In the genomic region with DNA sequence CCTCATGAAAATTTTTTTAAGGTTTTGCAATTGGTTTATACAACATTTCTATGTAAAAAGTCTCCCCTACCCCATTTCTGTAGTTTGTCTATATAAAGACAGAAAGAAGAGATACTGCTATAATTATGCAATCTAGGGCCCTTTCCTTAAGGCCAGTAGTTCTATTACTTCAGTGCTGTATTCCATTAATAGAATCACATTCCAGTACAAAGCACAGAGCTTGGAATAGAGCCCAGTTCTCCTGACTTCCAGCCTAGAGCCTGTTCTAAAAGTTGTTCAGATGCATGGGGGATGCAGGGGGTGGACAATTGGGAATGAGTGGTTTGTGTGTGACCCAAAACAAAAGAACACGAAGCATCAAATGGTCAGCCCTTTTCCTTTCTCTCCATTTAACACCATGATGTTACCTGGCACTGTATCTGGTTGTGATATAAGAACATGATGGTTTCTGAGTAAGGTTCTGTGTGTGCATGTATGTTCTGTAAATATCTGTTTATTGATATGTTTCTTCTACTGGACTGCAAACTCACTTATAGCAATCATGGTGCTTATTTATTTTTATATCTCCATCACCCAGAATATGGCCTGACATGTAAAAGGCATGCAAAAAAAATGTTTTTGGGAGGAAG, we compare ENCODE assay signal across 2 cellular contexts.
TF ChIP-seq lines count a peak whose summit lies in the region.

No MANE protein-coding gene starts in this region.

TF ChIP-seq in liver, 16 proteins besides CTCF, POLR2A, EP300 and RAD21:
- no peak for TF ChIP-seq HNF4G (IDR thresholded peaks at IDR 0.05)
- TF ChIP-seq, protein P1, sequence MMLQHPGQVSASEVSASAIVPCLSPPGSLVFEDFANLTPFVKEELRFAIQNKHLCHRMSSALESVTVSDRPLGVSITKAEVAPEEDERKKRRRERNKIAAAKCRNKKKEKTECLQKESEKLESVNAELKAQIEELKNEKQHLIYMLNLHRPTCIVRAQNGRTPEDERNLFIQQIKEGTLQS (IDR thresholded peaks at IDR 0.05), result no peak
- TF ChIP-seq, protein P2, sequence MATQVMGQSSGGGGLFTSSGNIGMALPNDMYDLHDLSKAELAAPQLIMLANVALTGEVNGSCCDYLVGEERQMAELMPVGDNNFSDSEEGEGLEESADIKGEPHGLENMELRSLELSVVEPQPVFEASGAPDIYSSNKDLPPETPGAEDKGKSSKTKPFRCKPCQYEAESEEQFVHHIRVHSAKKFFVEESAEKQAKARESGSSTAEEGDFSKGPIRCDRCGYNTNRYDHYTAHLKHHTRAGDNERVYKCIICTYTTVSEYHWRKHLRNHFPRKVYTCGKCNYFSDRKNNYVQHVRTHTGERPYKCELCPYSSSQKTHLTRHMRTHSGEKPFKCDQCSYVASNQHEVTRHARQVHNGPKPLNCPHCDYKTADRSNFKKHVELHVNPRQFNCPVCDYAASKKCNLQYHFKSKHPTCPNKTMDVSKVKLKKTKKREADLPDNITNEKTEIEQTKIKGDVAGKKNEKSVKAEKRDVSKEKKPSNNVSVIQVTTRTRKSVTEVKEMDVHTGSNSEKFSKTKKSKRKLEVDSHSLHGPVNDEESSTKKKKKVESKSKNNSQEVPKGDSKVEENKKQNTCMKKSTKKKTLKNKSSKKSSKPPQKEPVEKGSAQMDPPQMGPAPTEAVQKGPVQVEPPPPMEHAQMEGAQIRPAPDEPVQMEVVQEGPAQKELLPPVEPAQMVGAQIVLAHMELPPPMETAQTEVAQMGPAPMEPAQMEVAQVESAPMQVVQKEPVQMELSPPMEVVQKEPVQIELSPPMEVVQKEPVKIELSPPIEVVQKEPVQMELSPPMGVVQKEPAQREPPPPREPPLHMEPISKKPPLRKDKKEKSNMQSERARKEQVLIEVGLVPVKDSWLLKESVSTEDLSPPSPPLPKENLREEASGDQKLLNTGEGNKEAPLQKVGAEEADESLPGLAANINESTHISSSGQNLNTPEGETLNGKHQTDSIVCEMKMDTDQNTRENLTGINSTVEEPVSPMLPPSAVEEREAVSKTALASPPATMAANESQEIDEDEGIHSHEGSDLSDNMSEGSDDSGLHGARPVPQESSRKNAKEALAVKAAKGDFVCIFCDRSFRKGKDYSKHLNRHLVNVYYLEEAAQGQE (IDR thresholded peaks at IDR 0.05), result no peak
- TF ChIP-seq NR2F2 (IDR thresholded peaks at IDR 0.05), result no peak
- no peak for TF ChIP-seq YY1 (IDR thresholded peaks at IDR 0.05)
- TF ChIP-seq FOXA1 (IDR thresholded peaks at IDR 0.05), result no peak
- no peak for TF ChIP-seq GABPA (IDR thresholded peaks at IDR 0.05 in 1 of 2, conservative IDR thresholded peaks at IDR 0.05 in 1 of 2)
- TF ChIP-seq, protein P3, sequence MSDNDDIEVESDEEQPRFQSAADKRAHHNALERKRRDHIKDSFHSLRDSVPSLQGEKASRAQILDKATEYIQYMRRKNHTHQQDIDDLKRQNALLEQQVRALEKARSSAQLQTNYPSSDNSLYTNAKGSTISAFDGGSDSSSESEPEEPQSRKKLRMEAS (IDR thresholded peaks at IDR 0.05), result no peak
- peak in 1 of 2 donors; percentile 5 for TF ChIP-seq RXRA (IDR thresholded peaks at IDR 0.05)
- no peak for TF ChIP-seq HNF4A (conservative IDR thresholded peaks at IDR 0.05)
- peak; percentile 13 for TF ChIP-seq SP1 (IDR thresholded peaks at IDR 0.05)
- TF ChIP-seq FOXA2 (IDR thresholded peaks at IDR 0.05), result no peak
- TF ChIP-seq, protein P4, sequence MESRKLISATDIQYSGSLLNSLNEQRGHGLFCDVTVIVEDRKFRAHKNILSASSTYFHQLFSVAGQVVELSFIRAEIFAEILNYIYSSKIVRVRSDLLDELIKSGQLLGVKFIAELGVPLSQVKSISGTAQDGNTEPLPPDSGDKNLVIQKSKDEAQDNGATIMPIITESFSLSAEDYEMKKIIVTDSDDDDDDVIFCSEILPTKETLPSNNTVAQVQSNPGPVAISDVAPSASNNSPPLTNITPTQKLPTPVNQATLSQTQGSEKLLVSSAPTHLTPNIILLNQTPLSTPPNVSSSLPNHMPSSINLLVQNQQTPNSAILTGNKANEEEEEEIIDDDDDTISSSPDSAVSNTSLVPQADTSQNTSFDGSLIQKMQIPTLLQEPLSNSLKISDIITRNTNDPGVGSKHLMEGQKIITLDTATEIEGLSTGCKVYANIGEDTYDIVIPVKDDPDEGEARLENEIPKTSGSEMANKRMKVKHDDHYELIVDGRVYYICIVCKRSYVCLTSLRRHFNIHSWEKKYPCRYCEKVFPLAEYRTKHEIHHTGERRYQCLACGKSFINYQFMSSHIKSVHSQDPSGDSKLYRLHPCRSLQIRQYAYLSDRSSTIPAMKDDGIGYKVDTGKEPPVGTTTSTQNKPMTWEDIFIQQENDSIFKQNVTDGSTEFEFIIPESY (IDR thresholded peaks at IDR 0.05), result no peak

TF ChIP-seq in HepG2, 621 proteins besides CTCF, POLR2A, EP300 and RAD21:
- TF ChIP-seq, protein P5, sequence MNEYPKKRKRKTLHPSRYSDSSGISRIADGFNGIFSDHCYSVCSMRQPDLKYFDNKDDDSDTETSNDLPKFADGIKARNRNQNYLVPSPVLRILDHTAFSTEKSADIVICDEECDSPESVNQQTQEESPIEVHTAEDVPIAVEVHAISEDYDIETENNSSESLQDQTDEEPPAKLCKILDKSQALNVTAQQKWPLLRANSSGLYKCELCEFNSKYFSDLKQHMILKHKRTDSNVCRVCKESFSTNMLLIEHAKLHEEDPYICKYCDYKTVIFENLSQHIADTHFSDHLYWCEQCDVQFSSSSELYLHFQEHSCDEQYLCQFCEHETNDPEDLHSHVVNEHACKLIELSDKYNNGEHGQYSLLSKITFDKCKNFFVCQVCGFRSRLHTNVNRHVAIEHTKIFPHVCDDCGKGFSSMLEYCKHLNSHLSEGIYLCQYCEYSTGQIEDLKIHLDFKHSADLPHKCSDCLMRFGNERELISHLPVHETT (CRISPR knock-in tag; conservative IDR thresholded peaks at IDR 0.05), result no peak
- TF ChIP-seq NFIC (IDR thresholded peaks at IDR 0.05; ENCODE audit: low read length) (no peak), MED1 (CRISPR knock-in tag; IDR thresholded peaks at IDR 0.05) (no peak), HNF4A (CRISPR knock-in tag; IDR thresholded peaks at IDR 0.05) (no peak), SATB2 (CRISPR knock-in tag; IDR thresholded peaks at IDR 0.05) (no peak), KLF15 (CRISPR knock-in tag; IDR thresholded peaks at IDR 0.05; ENCODE audit: borderline replicate concordance) (no peak), NFE2 (CRISPR knock-in tag; IDR thresholded peaks at IDR 0.05) (no peak), SOX5 (CRISPR knock-in tag; IDR thresholded peaks at IDR 0.05; ENCODE audit: borderline replicate concordance) (no peak), TEAD3 (CRISPR knock-in tag; optimal IDR thresholded peaks at IDR 0.05; ENCODE audit: borderline replicate concordance) (no peak)
- TF ChIP-seq, protein P6, sequence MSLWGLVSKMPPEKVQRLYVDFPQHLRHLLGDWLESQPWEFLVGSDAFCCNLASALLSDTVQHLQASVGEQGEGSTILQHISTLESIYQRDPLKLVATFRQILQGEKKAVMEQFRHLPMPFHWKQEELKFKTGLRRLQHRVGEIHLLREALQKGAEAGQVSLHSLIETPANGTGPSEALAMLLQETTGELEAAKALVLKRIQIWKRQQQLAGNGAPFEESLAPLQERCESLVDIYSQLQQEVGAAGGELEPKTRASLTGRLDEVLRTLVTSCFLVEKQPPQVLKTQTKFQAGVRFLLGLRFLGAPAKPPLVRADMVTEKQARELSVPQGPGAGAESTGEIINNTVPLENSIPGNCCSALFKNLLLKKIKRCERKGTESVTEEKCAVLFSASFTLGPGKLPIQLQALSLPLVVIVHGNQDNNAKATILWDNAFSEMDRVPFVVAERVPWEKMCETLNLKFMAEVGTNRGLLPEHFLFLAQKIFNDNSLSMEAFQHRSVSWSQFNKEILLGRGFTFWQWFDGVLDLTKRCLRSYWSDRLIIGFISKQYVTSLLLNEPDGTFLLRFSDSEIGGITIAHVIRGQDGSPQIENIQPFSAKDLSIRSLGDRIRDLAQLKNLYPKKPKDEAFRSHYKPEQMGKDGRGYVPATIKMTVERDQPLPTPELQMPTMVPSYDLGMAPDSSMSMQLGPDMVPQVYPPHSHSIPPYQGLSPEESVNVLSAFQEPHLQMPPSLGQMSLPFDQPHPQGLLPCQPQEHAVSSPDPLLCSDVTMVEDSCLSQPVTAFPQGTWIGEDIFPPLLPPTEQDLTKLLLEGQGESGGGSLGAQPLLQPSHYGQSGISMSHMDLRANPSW (CRISPR knock-in tag; IDR thresholded peaks at IDR 0.05; ENCODE audit: borderline replicate concordance), result no peak
- TF ChIP-seq, protein P7, sequence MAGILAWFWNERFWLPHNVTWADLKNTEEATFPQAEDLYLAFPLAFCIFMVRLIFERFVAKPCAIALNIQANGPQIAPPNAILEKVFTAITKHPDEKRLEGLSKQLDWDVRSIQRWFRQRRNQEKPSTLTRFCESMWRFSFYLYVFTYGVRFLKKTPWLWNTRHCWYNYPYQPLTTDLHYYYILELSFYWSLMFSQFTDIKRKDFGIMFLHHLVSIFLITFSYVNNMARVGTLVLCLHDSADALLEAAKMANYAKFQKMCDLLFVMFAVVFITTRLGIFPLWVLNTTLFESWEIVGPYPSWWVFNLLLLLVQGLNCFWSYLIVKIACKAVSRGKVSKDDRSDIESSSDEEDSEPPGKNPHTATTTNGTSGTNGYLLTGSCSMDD (CRISPR knock-in tag; IDR thresholded peaks at IDR 0.05), result no peak
TF ChIP-seq in HepG2: peak in this region for 0.
